In genomic region chr1:17335821-17336718, GRCh38 we compare ENCODE assay signal across 8 cellular contexts. TPM values are rescaled to one million over a fixed set of nuclear protein-coding genes. Genes with fewer than 3 reads are reported as not detected.
DNase-seq lines count a peak whose midpoint lies in the region; ATAC-seq and TF ChIP-seq lines count a peak whose summit lies in the region.

No MANE protein-coding gene starts in this region.

- peak; percentile 57 for ATAC-seq in naive thymus-derived CD4-positive, alpha-beta T cell
- peak; percentile 58 for ATAC-seq in stimulated activated effector memory CD8-positive, alpha-beta T cell treated with anti-CD3 and anti-CD28 coated beads, Interleukin-12 subunit alpha, Interleukin-12 subunit beta, amount 100 ng/mL, for 72 hours
- ATAC-seq in GM18861 (IDR thresholded peaks at IDR 0.05; ENCODE audit: unreplicated experiment): no peak

- H3K4me3 Mint-ChIP-seq in naive thymus-derived CD4-positive, alpha-beta T cell: no peak overlapping the region
- no peak overlapping the region for H3K4me3 Mint-ChIP-seq in stimulated activated effector memory CD8-positive, alpha-beta T cell treated with anti-CD3 and anti-CD28 coated beads, Interleukin-12 subunit alpha, Interleukin-12 subunit beta, amount 100 ng/mL, for 72 hours

- no peak overlapping the region for H3K4me3 ChIP-seq in AG10803 (ENCODE audit: low read length)
- no peak overlapping the region for H3K4me3 ChIP-seq in epithelial cell of esophagus (ENCODE audit: low read length)
- no peak overlapping the region for H3K4me3 ChIP-seq in naive thymus-derived CD4-positive, alpha-beta T cell (ENCODE audit: low read length)

- DNase-seq in AG10803 (ENCODE audit: low read depth) (peak; percentile 53), H4 (ENCODE audit: low spot score) (peak; percentile 41), NCI-H526 treated with DMSO at 0.1 percent for 48 hours (lab: John Stamatoyannopoulos, UW) (peak; percentile 4), epithelial cell of esophagus (ENCODE audit: low read depth) (peak; percentile 78)
- DNase-seq in activated CD8-positive, alpha-beta memory T cell treated with anti-CD3 and anti-CD28 coated beads for 4 hours (ENCODE audit: low read depth in 2 of 2): peak; percentile 13 to 19
- DNase-seq in naive thymus-derived CD4-positive, alpha-beta T cell: peak in 8 of 9 donors; percentile 37 to 71 (median 56)
- DNase-seq in stimulated activated effector memory CD8-positive, alpha-beta T cell treated with anti-CD3 and anti-CD28 coated beads, Interleukin-12 subunit alpha, Interleukin-12 subunit beta, amount 100 ng/mL, for 72 hours (ENCODE audit: low spot score in 2 of 2): peak; percentile 42 to 78

- H3K9me3 Mint-ChIP-seq in naive thymus-derived CD4-positive, alpha-beta T cell: peaks cover 0 to 11% (median 0%) of the 10 kb centered on the region in 11 donors
- no peaks in the 10 kb centered on the region for H3K9me3 Mint-ChIP-seq in stimulated activated effector memory CD8-positive, alpha-beta T cell treated with anti-CD3 and anti-CD28 coated beads, Interleukin-12 subunit alpha, Interleukin-12 subunit beta, amount 100 ng/mL, for 72 hours

- TF ChIP-seq CTCF in AG10803 (conservative IDR thresholded peaks at IDR 0.05; ENCODE audit: low read length) (peak; percentile 90), epithelial cell of esophagus (IDR thresholded peaks at IDR 0.05; ENCODE audit: insufficient read depth, low read depth, low read length, missing control alignments) (peak; percentile 91)

- POLR2A ChIA-PET in naive thymus-derived CD4-positive, alpha-beta T cell (lab: Charles Lee): interaction anchor here (0.6 kb wide), 1 partner anchor 29 kb away, joined by 3 read pairs; no protein-coding TSS in a partner anchor

- no peaks in the 10 kb centered on the region for H3K4me1 ChIP-seq in naive thymus-derived CD4-positive, alpha-beta T cell (ENCODE audit: control insufficient read depth in 2 of 2, insufficient read depth in 2 of 2, low read length in 2 of 2)

- H3K27me3 ChIP-seq in naive thymus-derived CD4-positive, alpha-beta T cell (ENCODE audit: control insufficient read depth in 2 of 2, insufficient read depth in 2 of 2, low read length in 2 of 2): no peaks in the 10 kb centered on the region

- no peaks in the 10 kb centered on the region for H3K36me3 ChIP-seq in naive thymus-derived CD4-positive, alpha-beta T cell (ENCODE audit: control insufficient read depth in 2 of 3, insufficient read depth in 3 of 3, low read length in 3 of 3)

- no peak overlapping the region for H3K27ac ChIP-seq in naive thymus-derived CD4-positive, alpha-beta T cell (ENCODE audit: low read depth, low read length)

- intact Hi-C loops in naive thymus-derived CD4-positive, alpha-beta T cell (cut with micrococcal nuclease): loop anchor here (1.0 to 5.0 kb wide), 3 partner anchors 70 to 211 kb away; no protein-coding TSS in a partner anchor

- no peak overlapping the region for H3K27ac Mint-ChIP-seq in naive thymus-derived CD4-positive, alpha-beta T cell
- no peak overlapping the region for H3K27ac Mint-ChIP-seq in stimulated activated effector memory CD8-positive, alpha-beta T cell treated with anti-CD3 and anti-CD28 coated beads, Interleukin-12 subunit alpha, Interleukin-12 subunit beta, amount 100 ng/mL, for 72 hours

- H3K27me3 Mint-ChIP-seq in naive thymus-derived CD4-positive, alpha-beta T cell: peaks cover 5 to 33% (median 16%) of the 10 kb centered on the region in 5 donors

- peaks cover 0 to 4% (median 0%) of the 10 kb centered on the region in 5 donors for H3K36me3 Mint-ChIP-seq in naive thymus-derived CD4-positive, alpha-beta T cell
- H3K36me3 Mint-ChIP-seq in stimulated activated effector memory CD8-positive, alpha-beta T cell treated with anti-CD3 and anti-CD28 coated beads, Interleukin-12 subunit alpha, Interleukin-12 subunit beta, amount 100 ng/mL, for 72 hours: no peaks in the 10 kb centered on the region

- peaks cover 0 to 5% (median 0%) of the 10 kb centered on the region in 7 donors for H3K4me1 Mint-ChIP-seq in naive thymus-derived CD4-positive, alpha-beta T cell
- H3K4me1 Mint-ChIP-seq in stimulated activated effector memory CD8-positive, alpha-beta T cell treated with anti-CD3 and anti-CD28 coated beads, Interleukin-12 subunit alpha, Interleukin-12 subunit beta, amount 100 ng/mL, for 72 hours: peaks cover 7% of the 10 kb centered on the region

- H3K9me3 ChIP-seq in naive thymus-derived CD4-positive, alpha-beta T cell (ENCODE audit: control insufficient read depth in 2 of 3, low read length in 3 of 3): no peaks in the 10 kb centered on the region

- CTCF ChIA-PET in naive thymus-derived CD4-positive, alpha-beta T cell (lab: Charles Lee): interaction anchor here (0.5 to 1.9 kb wide), 5 partner anchors 13 to 473 kb away, joined by 3 to 5 read pairs (median 3); no protein-coding TSS in a partner anchor

RNA-seq across cellular contexts. Expression of gene PADI4, which starts 28.1 kb away (rescaled TPM):
- 0.27 TPM in 2 replicates for total RNA-seq in H4 (2014; rRNA removed; shearing (Covaris generic))
- total RNA-seq in naive thymus-derived CD4-positive, alpha-beta T cell: 10 to 100 TPM in 1 of 5 experiments, 1 to 10 TPM in 3, under 1 TPM in 1; 0.12 to 20.5 (median 1.4) TPM
- 1 to 10 TPM; 2.4 to 3.6 TPM for polyA plus RNA-seq in naive thymus-derived CD4-positive, alpha-beta T cell

RNA-seq across cellular contexts. Expression of gene PADI6, which starts 35.9 kb away (rescaled TPM):
- 0.04 TPM in 1 of 2 replicates, not detected in the other for total RNA-seq in H4 (2014; rRNA removed; shearing (Covaris generic))
- total RNA-seq in naive thymus-derived CD4-positive, alpha-beta T cell: not detected
- polyA plus RNA-seq in naive thymus-derived CD4-positive, alpha-beta T cell: not detected

Comparison
In these comparisons a context has a peak if more than half of its experiments do, and no peak if none do; other contexts are left out.
1. DNase-seq: peak in every context shown above with its lines; median percentile 78 in epithelial cell of esophagus; 60 in stimulated activated effector memory CD8-positive, alpha-beta T cell treated with anti-CD3 and anti-CD28 coated beads, Interleukin-12 subunit alpha, Interleukin-12 subunit beta, amount 100 ng/mL, for 72 hours; 56 in naive thymus-derived CD4-positive, alpha-beta T cell; 53 in AG10803; 41 in H4; 16 in activated CD8-positive, alpha-beta memory T cell treated with anti-CD3 and anti-CD28 coated beads for 4 hours; 4 in NCI-H526 treated with DMSO at 0.1 percent for 48 hours.